Comparison of ENCODE assay signal across 17 cellular contexts in the genomic region with DNA sequence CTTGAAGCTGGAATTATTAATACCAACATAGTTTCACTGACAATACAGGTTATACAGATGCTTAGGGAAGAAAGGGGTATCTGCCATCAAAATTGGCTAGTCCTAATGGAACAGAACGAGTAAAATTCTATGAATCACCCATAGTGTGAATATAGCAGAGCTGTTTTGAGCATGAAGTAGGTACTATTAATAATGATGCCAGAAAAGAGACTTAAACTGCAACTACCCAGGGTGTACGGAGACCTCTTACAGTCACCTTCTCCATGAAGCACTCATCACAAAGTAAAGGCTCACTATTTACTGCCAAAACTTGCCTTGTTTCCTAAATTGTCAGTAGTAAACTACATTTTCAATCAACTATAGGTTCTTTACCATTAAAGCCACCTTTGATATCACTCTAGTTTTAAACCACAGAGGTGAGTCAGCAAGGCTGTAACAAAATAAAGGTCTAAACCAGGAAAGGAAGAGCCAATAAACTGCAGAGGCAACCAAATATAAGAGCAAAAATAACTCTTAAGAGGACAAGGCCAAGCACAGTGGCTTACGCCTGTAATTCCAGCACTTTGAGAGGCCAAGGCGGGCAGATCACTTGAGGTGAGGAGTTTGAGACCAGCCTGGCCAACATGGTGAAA.
A peak's percentile ranks its signal among the peaks of the same experiment; 100 is the strongest.
DNase-seq lines count a peak whose midpoint lies in the region; ATAC-seq and TF ChIP-seq lines count a peak whose summit lies in the region.
"Had no signal": no experiment of that assay in that cellular context is flagged by ENCODE, and none has a peak within 500 bp of the region (broad histone marks: within the 10 kb centered on the region; RNA-seq: fewer than 3 reads in every experiment).

No MANE protein-coding gene starts in this region.

- peaks cover 9 to 21% (median 16%) of the 10 kb centered on the region in 3 donors for H3K36me3 Mint-ChIP-seq in CD8-positive, alpha-beta memory T cell
- H3K36me3 Mint-ChIP-seq in HFFc6 (ENCODE audit: low read depth), result peaks cover 4% of the 10 kb centered on the region
- H3K36me3 Mint-ChIP-seq in activated T-helper 17 cell treated with anti-CD3 and anti-CD28 coated beads, Interleukin-2, amount 50 U/mL, for 72 hours (ENCODE audit: low read depth), result peaks cover 16% of the 10 kb centered on the region

- CTCF ChIA-PET in CD8-positive, alpha-beta memory T cell (lab: Charles Lee), result no interaction called here

- TF ChIP-seq EP300 in gastroesophageal sphincter (IDR thresholded peaks at IDR 0.05), result no peak

- H3K4me1 ChIP-seq in CD8-positive, alpha-beta memory T cell (ENCODE audit: insufficient read depth, low read length), result peaks cover 10% of the 10 kb centered on the region
- H3K4me1 ChIP-seq in gastroesophageal sphincter, result peaks cover 0 to 22% (median 0%) of the 10 kb centered on the region in 3 donors
- H3K4me1 ChIP-seq: BE2C had no signal

- peaks cover 0 to 9% (median 3%) of the 10 kb centered on the region in 5 donors for H3K9me3 Mint-ChIP-seq in CD8-positive, alpha-beta memory T cell
- no peaks in the 10 kb centered on the region for H3K9me3 Mint-ChIP-seq in HFFc6
- H3K9me3 Mint-ChIP-seq in activated T-helper 17 cell treated with anti-CD3 and anti-CD28 coated beads, Interleukin-2, amount 50 U/mL, for 72 hours, result no peaks in the 10 kb centered on the region

- WGBS in gastroesophageal sphincter (ENCODE audit: low coverage in 1 of 2), 2 donors, result 75 to 87% methylated on average over 4 of the region's 4 CpGs

- H3K4me3 ChIP-seq in CD8-positive, alpha-beta memory T cell (ENCODE audit: low read length), result no peak overlapping the region
- no peak overlapping the region for H3K4me3 ChIP-seq in gastroesophageal sphincter

- peaks cover 43 to 74% (median 70%) of the 10 kb centered on the region in 3 donors for H3K4me1 Mint-ChIP-seq in CD8-positive, alpha-beta memory T cell
- H3K4me1 Mint-ChIP-seq in HFFc6 (ENCODE audit: low read depth), result peaks cover 8% of the 10 kb centered on the region
- H3K4me1 Mint-ChIP-seq in activated T-helper 17 cell treated with anti-CD3 and anti-CD28 coated beads, Interleukin-2, amount 50 U/mL, for 72 hours, result peaks cover 21% of the 10 kb centered on the region

- H3K27me3 Mint-ChIP-seq in CD8-positive, alpha-beta memory T cell, result no peaks in the 10 kb centered on the region
- H3K27me3 Mint-ChIP-seq in HFFc6 (ENCODE audit: insufficient read depth), result peaks cover 1% of the 10 kb centered on the region; the same call in 1 of the 2 replicates
- H3K27me3 Mint-ChIP-seq in activated T-helper 17 cell treated with anti-CD3 and anti-CD28 coated beads, Interleukin-2, amount 50 U/mL, for 72 hours, result no peaks in the 10 kb centered on the region
- H3K27me3 Mint-ChIP-seq: IgD-negative memory B cell had no signal

- H3K36me3 ChIP-seq in CD8-positive, alpha-beta memory T cell (ENCODE audit: insufficient read depth, low read length), result no peaks in the 10 kb centered on the region
- no peaks in the 10 kb centered on the region for H3K36me3 ChIP-seq in gastroesophageal sphincter
- H3K36me3 ChIP-seq: brain microvascular endothelial cell had no signal

- H3K27ac ChIP-seq in CD8-positive, alpha-beta memory T cell (ENCODE audit: low read depth, low read length), result no peak overlapping the region
- H3K27ac ChIP-seq in gastroesophageal sphincter, result no peak overlapping the region
- H3K27ac ChIP-seq: brain microvascular endothelial cell had no signal

- TF ChIP-seq POLR2A in gastroesophageal sphincter (IDR thresholded peaks at IDR 0.05), result no peak

- H3K4me3 Mint-ChIP-seq in CD8-positive, alpha-beta memory T cell, result peak overlapping the region in 3 of 7 donors; percentile 2 to 59 (median 5)
- H3K4me3 Mint-ChIP-seq in HFFc6, result no peak overlapping the region
- peak overlapping the region; percentile 49 for H3K4me3 Mint-ChIP-seq in activated T-helper 17 cell treated with anti-CD3 and anti-CD28 coated beads, Interleukin-2, amount 50 U/mL, for 72 hours
- H3K4me3 Mint-ChIP-seq: endodermal cell, IgD-negative memory B cell had no signal

- H3K9me3 ChIP-seq in CD8-positive, alpha-beta memory T cell (ENCODE audit: low read length), result no peaks in the 10 kb centered on the region
- H3K9me3 ChIP-seq in gastroesophageal sphincter, result no peaks in the 10 kb centered on the region
- H3K9me3 ChIP-seq: BE2C had no signal

- DNase-seq in CD8-positive, alpha-beta memory T cell, result no peak
- peak; percentile 11 for DNase-seq in HFFc6
- DNase-seq in kidney tubule cell (ENCODE audit: low spot score), result peak; percentile 38
- DNase-seq in GM19238 (ENCODE audit: insufficient read length, low spot score), result no peak
- DNase-seq in NOMO-1 treated with DMSO at 0.1 percent for 48 hours (lab: John Stamatoyannopoulos, UW; ENCODE audit: unreplicated experiment), result no peak
- no peak for DNase-seq in activated CD4-positive, alpha-beta T cell treated with anti-CD3 and anti-CD28 coated beads, Interleukin-2, amount 50 U/mL, for 48 hours
- DNase-seq: BE2C; brain microvascular endothelial cell; endodermal cell; head of caudate nucleus; kidney glomerular epithelial cell; OCI-M1; stimulated activated CD4-positive, alpha-beta T cell treated with anti-CD3 and anti-CD28 coated beads, Interleukin-4, amount 100 ng/mL, for 1 hour; SW 1271 had no signal

- peak; percentile 87 for ATAC-seq in activated T-helper 17 cell treated with anti-CD3 and anti-CD28 coated beads, Interleukin-2, amount 50 U/mL, for 72 hours (replicated peaks)
- no peak for ATAC-seq in gastroesophageal sphincter

- POLR2A ChIA-PET in CD8-positive, alpha-beta memory T cell (lab: Charles Lee), result no interaction called here

- no peak for TF ChIP-seq CTCF in HFFc6 (IDR thresholded peaks at IDR 0.05)
- TF ChIP-seq CTCF in gastroesophageal sphincter (IDR thresholded peaks at IDR 0.05), result no peak

- no peaks in the 10 kb centered on the region for H3K27me3 ChIP-seq in CD8-positive, alpha-beta memory T cell (ENCODE audit: insufficient read depth, low read length, poor library complexity, severe bottlenecking)
- no peaks in the 10 kb centered on the region for H3K27me3 ChIP-seq in gastroesophageal sphincter
- H3K27me3 ChIP-seq: BE2C, brain microvascular endothelial cell had no signal

- peak overlapping the region in 6 of 8 donors; percentile 4 to 66 (median 44) for H3K27ac Mint-ChIP-seq in CD8-positive, alpha-beta memory T cell
- no peak overlapping the region; the same call in 1 of the 2 replicates for H3K27ac Mint-ChIP-seq in HFFc6
- H3K27ac Mint-ChIP-seq in activated T-helper 17 cell treated with anti-CD3 and anti-CD28 coated beads, Interleukin-2, amount 50 U/mL, for 72 hours, result peak overlapping the region; percentile 67
- H3K27ac Mint-ChIP-seq: endodermal cell, IgD-negative memory B cell had no signal

Comparison
In these comparisons a context has a peak if more than half of its experiments do, and no peak if none do; other contexts are left out.
1. DNase-seq: peak in HFFc6 (single experiment) and kidney tubule cell (single experiment); none in CD8-positive, alpha-beta memory T cell (0 of 5), GM19238 (single experiment), NOMO-1 treated with DMSO at 0.1 percent for 48 hours (single experiment) and activated CD4-positive, alpha-beta T cell treated with anti-CD3 and anti-CD28 coated beads, Interleukin-2, amount 50 U/mL, for 48 hours (0 of 2).